In genomic region chrX:113212052-113212451, GRCh38 we compare ENCODE assay signal across 33 cellular contexts.
"Had no signal": no experiment of that assay in that cellular context is flagged by ENCODE, and none has a peak within 500 bp of the region (broad histone marks: within the 10 kb centered on the region; RNA-seq: fewer than 3 reads in every experiment).

No MANE protein-coding gene starts in this region.

- FAIRE-seq: bronchial epithelial cell had no signal

- H3K27me3 ChIP-seq: adrenal gland, ascending aorta, body of pancreas, brain microvascular endothelial cell, cardiac muscle cell had no signal

- H3K9me3 ChIP-seq: adrenal gland, ascending aorta, body of pancreas had no signal

- DNase-seq: activated effector memory CD4-positive, alpha-beta T cell treated with anti-CD3 and anti-CD28 coated beads, Interleukin-2, amount 50 U/mL, for 16 hours; activated effector memory CD4-positive, alpha-beta T cell treated with Interleukin-2 at 50 U/mL for 16 hours; activated gamma-delta T cell; activated gamma-delta T cell treated with Interleukin-2 at 50 U/mL for 16 hours; activated naive CD4-positive, alpha-beta T cell; activated naive CD4-positive, alpha-beta T cell treated with anti-CD3 and anti-CD28 coated beads for 36 hours; activated naive CD4-positive, alpha-beta T cell treated with anti-CD3 and anti-CD28 coated beads, Interleukin-2, amount 10 ng/mL, durations not matched to agents 7 days and 5 days; activated naive CD4-positive, alpha-beta T cell treated with anti-CD3 and anti-CD28 coated beads, Interleukin-2, amount 50 U/mL, for 16 hours; activated naive CD4-positive, alpha-beta T cell treated with Interleukin-2 at 50 U/mL for 16 hours; activated naive CD8-positive, alpha-beta T cell treated with anti-CD3 and anti-CD28 coated beads for 36 hours; activated naive CD8-positive, alpha-beta T cell treated with anti-CD3 and anti-CD28 coated beads, Interleukin-2, amount 10 ng/mL, durations not matched to agents 7 days and 5 days; activated naive CD8-positive, alpha-beta T cell treated with anti-CD3 and anti-CD28 coated beads, Interleukin-2, amount 50 U/mL, for 24 hours; activated T-cell treated with anti-CD3 and anti-CD28 coated beads, Interleukin-2, amount 50 U/mL, for 1 hour; activated T-cell treated with anti-CD3 and anti-CD28 coated beads, Interleukin-2, amount 50 U/mL, for 24 hours; activated T-cell treated with anti-CD3 and anti-CD28 coated beads, Interleukin-2, amount 50 U/mL, for 4 hours; activated T-cell treated with anti-CD3 and anti-CD28 coated beads, Interleukin-2, amount 50 U/mL, for 48 hours; activated T-cell treated with anti-CD3 and anti-CD28 coated beads, Interleukin-2, amount 50 U/mL, for 72 hours; adrenal gland; amniotic stem cell; amygdala; anterior cingulate cortex; aorta; body of pancreas; brain microvascular endothelial cell; caudate nucleus; central memory CD4-positive, alpha-beta T cell; cerebellar nuclear complex had no signal

- H3K4me1 ChIP-seq: adrenal gland, ascending aorta, body of pancreas, breast epithelium had no signal

- H3K27ac ChIP-seq: adrenal gland, ascending aorta, body of pancreas, brain microvascular endothelial cell, breast epithelium, cardiac muscle cell had no signal

- ATAC-seq: activated naive CD4-positive, alpha-beta T cell treated with anti-CD3 and anti-CD28 coated beads, Interleukin-2, amount 50 U/mL, for 72 hours; activated naive CD8-positive, alpha-beta T cell treated with anti-CD3 and anti-CD28 coated beads, Interleukin-2, amount 50 U/mL, for 24 hours; activated T-cell treated with anti-CD3 and anti-CD28 coated beads, Interleukin-2, amount 50 U/mL, for 4 hours; activated T-cell treated with anti-CD3 and anti-CD28 coated beads, Interleukin-2, amount 50 U/mL, for 72 hours; activated T-helper 17 cell treated with anti-CD3 and anti-CD28 coated beads, Interleukin-2, amount 50 U/mL, for 72 hours; body of pancreas had no signal

- H3K4me3 ChIP-seq: adrenal gland, ascending aorta, body of pancreas, breast epithelium, cardiac muscle cell had no signal

- H3K36me3 ChIP-seq: adrenal gland, ascending aorta, brain microvascular endothelial cell, breast epithelium, cardiac muscle cell had no signal
